ENCODE assay signal across 35 cellular contexts in genomic region chr22:32919629-32920028, GRCh38.
"Had no signal": no experiment of that assay in that cellular context is flagged by ENCODE, and none has a peak within 500 bp of the region (broad histone marks: within the 10 kb centered on the region; RNA-seq: fewer than 3 reads in every experiment).

No MANE protein-coding gene starts in this region.

- H3K4me1 Mint-ChIP-seq: activated B cell treated with CpG ODN at 0.5 μM for 24 hours; activated CD4-positive, alpha-beta T cell treated with anti-CD3 and anti-CD28 coated beads, Interleukin-2, amount 10 ng/mL, durations not matched to agents 24 days and 14 days; activated naive CD8-positive, alpha-beta T cell treated with anti-CD3 and anti-CD28 coated beads for 36 hours; activated T-helper 17 cell treated with anti-CD3 and anti-CD28 coated beads, Interleukin-2, amount 50 U/mL, for 72 hours had no signal

- H3K4me3 ChIP-seq: adrenal gland, body of pancreas, breast epithelium had no signal

- FAIRE-seq: astrocyte, TTC549 had no signal

- H3K27ac ChIP-seq: body of pancreas, brain microvascular endothelial cell, breast epithelium, VCaP had no signal

- H3K36me3 ChIP-seq: adrenal gland, brain microvascular endothelial cell, breast epithelium had no signal

- H3K27ac Mint-ChIP-seq: activated B cell treated with CpG ODN at 0.5 μM for 24 hours; activated CD4-positive, alpha-beta memory T cell treated with anti-CD3 and anti-CD28 coated beads for 36 hours; activated CD4-positive, alpha-beta T cell treated with anti-CD3 and anti-CD28 coated beads, Interleukin-2, amount 10 ng/mL, durations not matched to agents 24 days and 14 days; activated CD8-positive, alpha-beta T cell treated with anti-CD3 and anti-CD28 coated beads for 36 hours; activated naive CD4-positive, alpha-beta T cell treated with anti-CD3 and anti-CD28 coated beads for 36 hours; activated naive CD4-positive, alpha-beta T cell treated with anti-CD3 and anti-CD28 coated beads, Interleukin-2, amount 50 U/mL, for 72 hours; activated naive CD8-positive, alpha-beta T cell treated with anti-CD3 and anti-CD28 coated beads for 36 hours; activated T-cell treated with anti-CD3 and anti-CD28 coated beads, Interleukin-2, amount 50 U/mL, for 72 hours; activated T-helper 1 cell treated with anti-CD3 and anti-CD28 coated beads, Interleukin-12 subunit alpha, Interleukin-12 subunit beta, Interleukin-2, Interleukin-4 antibody, amounts not matched to agents 30 ng/mL and 10 ng/mL and 1 ng/mL, durations not matched to agents 14 hours and 24 hours and 36 hours; activated T-helper 17 cell treated with anti-CD3 and anti-CD28 coated beads, Interleukin-2, amount 50 U/mL, for 72 hours; T-helper 1 cell treated with Interleukin-12 subunit alpha and Interleukin-12 subunit beta and Interleukin-4 antibody, amounts not matched to agents 30 μg/mL and 1 μg/mL, for 36 hours; T-helper 2 cell treated with Interferon-gamma antibody and Interleukin-4, amounts not matched to agents 5 μg/mL and 100 μg/mL, for 36 hours had no signal

- ATAC-seq: activated CD8-positive, alpha-beta T cell treated with anti-CD3 and anti-CD28 coated beads for 36 hours; activated naive CD4-positive, alpha-beta T cell treated with anti-CD3 and anti-CD28 coated beads, Interleukin-2, amount 50 U/mL, for 72 hours; activated T-cell treated with anti-CD3 and anti-CD28 coated beads, Interleukin-2, amount 50 U/mL, for 4 hours; activated T-cell treated with anti-CD3 and anti-CD28 coated beads, Interleukin-2, amount 50 U/mL, for 72 hours; activated T-helper 17 cell treated with anti-CD3 and anti-CD28 coated beads, Interleukin-2, amount 50 U/mL, for 72 hours had no signal

- DNase-seq: activated B cell treated with CpG ODN at 0.5 μM for 24 hours; activated CD4-positive, alpha-beta memory T cell treated with anti-CD3 and anti-CD28 coated beads for 36 hours; activated CD4-positive, alpha-beta T cell treated with anti-CD3 and anti-CD28 coated beads for 4 hours; activated CD4-positive, alpha-beta T cell treated with anti-CD3 and anti-CD28 coated beads, Interleukin-2, amount 10 ng/mL, durations not matched to agents 24 days and 14 days; activated CD4-positive, alpha-beta T cell treated with anti-CD3 and anti-CD28 coated beads, Interleukin-2, amount 50 U/mL, for 1 hour; activated CD4-positive, alpha-beta T cell treated with anti-CD3 and anti-CD28 coated beads, Interleukin-2, amount 50 U/mL, for 4 hours; activated CD4-positive, CD25-positive, alpha-beta regulatory T cell treated with anti-CD3 and anti-CD28 coated beads, Interleukin-2, amount 50 U/mL, for 72 hours; activated CD8-positive, alpha-beta memory T cell treated with anti-CD3 and anti-CD28 coated beads, Interleukin-2, amount 50 U/mL, for 4 hours; activated CD8-positive, alpha-beta T cell treated with anti-CD3 and anti-CD28 coated beads for 36 hours; activated effector memory CD4-positive, alpha-beta T cell treated with anti-CD3 and anti-CD28 coated beads, Interleukin-2, amount 50 U/mL, for 16 hours; activated gamma-delta T cell treated with Interleukin-2 at 50 U/mL for 16 hours; activated naive CD4-positive, alpha-beta T cell; activated naive CD4-positive, alpha-beta T cell treated with anti-CD3 and anti-CD28 coated beads for 36 hours; activated naive CD4-positive, alpha-beta T cell treated with anti-CD3 and anti-CD28 coated beads, Interleukin-2, amount 50 U/mL, for 16 hours; activated naive CD8-positive, alpha-beta T cell treated with anti-CD3 and anti-CD28 coated beads for 36 hours; activated T-cell treated with anti-CD3 and anti-CD28 coated beads for 4 hours; activated T-cell treated with anti-CD3 and anti-CD28 coated beads, Interleukin-2, amount 50 U/mL, for 1 hour; activated T-cell treated with anti-CD3 and anti-CD28 coated beads, Interleukin-2, amount 50 U/mL, for 4 hours; activated T-cell treated with anti-CD3 and anti-CD28 coated beads, Interleukin-2, amount 50 U/mL, for 72 hours; amniotic stem cell; brain microvascular endothelial cell; central memory CD4-positive, alpha-beta T cell; T-helper 2 cell; T-helper 9 cell had no signal

- H3K4me3 Mint-ChIP-seq: activated B cell treated with CpG ODN at 0.5 μM for 24 hours; activated CD4-positive, alpha-beta memory T cell treated with anti-CD3 and anti-CD28 coated beads for 36 hours; activated CD4-positive, alpha-beta T cell treated with anti-CD3 and anti-CD28 coated beads, Interleukin-2, amount 10 ng/mL, durations not matched to agents 24 days and 14 days; activated CD8-positive, alpha-beta T cell treated with anti-CD3 and anti-CD28 coated beads for 36 hours; activated naive CD4-positive, alpha-beta T cell treated with anti-CD3 and anti-CD28 coated beads for 36 hours; activated naive CD8-positive, alpha-beta T cell treated with anti-CD3 and anti-CD28 coated beads for 36 hours; activated T-cell treated with anti-CD3 and anti-CD28 coated beads, Interleukin-2, amount 50 U/mL, for 4 hours; activated T-cell treated with anti-CD3 and anti-CD28 coated beads, Interleukin-2, amount 50 U/mL, for 72 hours; activated T-helper 1 cell treated with anti-CD3 and anti-CD28 coated beads, Interleukin-12 subunit alpha, Interleukin-12 subunit beta, Interleukin-2, Interleukin-4 antibody, amounts not matched to agents 30 ng/mL and 10 ng/mL and 1 ng/mL, durations not matched to agents 14 hours and 24 hours and 36 hours; activated T-helper 17 cell treated with anti-CD3 and anti-CD28 coated beads, Interleukin-2, amount 50 U/mL, for 72 hours; T-helper 1 cell treated with Interleukin-12 subunit alpha and Interleukin-12 subunit beta and Interleukin-4 antibody, amounts not matched to agents 30 μg/mL and 1 μg/mL, for 36 hours; T-helper 2 cell treated with Interferon-gamma antibody and Interleukin-4, amounts not matched to agents 5 μg/mL and 100 μg/mL, for 36 hours had no signal

- H3K27me3 Mint-ChIP-seq: activated CD4-positive, alpha-beta memory T cell treated with anti-CD3 and anti-CD28 coated beads for 36 hours; activated CD4-positive, alpha-beta T cell treated with anti-CD3 and anti-CD28 coated beads, Interleukin-2, amount 10 ng/mL, durations not matched to agents 24 days and 14 days; activated CD8-positive, alpha-beta T cell treated with anti-CD3 and anti-CD28 coated beads for 36 hours; activated naive CD8-positive, alpha-beta T cell treated with anti-CD3 and anti-CD28 coated beads for 36 hours had no signal

- H3K36me3 Mint-ChIP-seq: activated CD4-positive, alpha-beta memory T cell treated with anti-CD3 and anti-CD28 coated beads for 36 hours had no signal

- H3K27me3 ChIP-seq: adrenal gland, body of pancreas, breast epithelium had no signal

- H3K9me3 ChIP-seq: adrenal gland had no signal

- H3K4me1 ChIP-seq: body of pancreas, breast epithelium had no signal
